Comparison of ENCODE assay signal across 1 cellular context in the genomic region with DNA sequence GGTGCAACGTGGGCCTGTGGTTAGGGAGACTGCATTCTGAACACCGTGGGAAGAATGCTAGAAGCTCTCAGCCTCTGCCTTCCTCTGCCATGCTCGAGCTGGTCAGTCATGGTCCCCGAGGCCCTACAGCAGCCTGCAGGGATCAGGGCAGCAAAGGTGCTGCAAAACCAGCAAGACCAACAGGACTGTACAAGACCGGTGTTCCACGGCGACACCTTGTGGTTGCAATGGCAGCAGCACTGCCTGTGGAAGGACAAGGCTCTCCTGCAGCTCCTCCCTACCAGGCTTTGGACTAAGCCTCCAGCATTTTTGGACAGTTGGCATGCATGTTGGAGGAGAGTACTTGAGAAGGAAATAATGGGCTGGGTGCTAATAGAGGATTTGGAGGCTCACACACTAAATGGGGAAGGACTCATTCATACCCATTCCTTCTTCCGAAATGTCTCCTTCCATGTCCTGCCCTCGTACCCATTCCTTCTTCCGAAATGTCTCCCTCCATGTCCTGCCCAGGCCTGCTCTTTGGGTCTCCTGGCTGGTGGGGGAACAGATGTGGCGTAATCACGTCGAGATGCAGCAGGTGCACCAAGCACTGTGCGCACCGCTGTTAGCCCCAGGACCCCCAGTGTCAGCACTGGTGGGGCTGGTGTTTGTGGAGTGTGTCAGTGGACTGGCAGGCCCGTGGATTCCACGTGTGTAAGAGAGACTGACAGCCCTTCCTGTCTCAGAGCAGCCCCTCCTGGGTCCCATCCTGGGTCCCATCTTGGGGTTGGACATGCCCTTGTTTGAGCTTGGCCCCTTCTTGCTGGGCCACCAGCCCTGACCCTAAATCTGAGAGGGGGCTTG.
TF ChIP-seq lines count a peak whose summit lies in the region.

No MANE protein-coding gene starts in this region.

TF ChIP-seq in H1, 55 proteins besides CTCF, POLR2A, EP300 and RAD21:
- TF ChIP-seq GTF2F1 (IDR thresholded peaks at IDR 0.05; ENCODE audit: borderline replicate concordance, low read depth, low read length), result no peak
- no peak for TF ChIP-seq EGR1 (IDR thresholded peaks at IDR 0.05; ENCODE audit: borderline replicate concordance, low read depth, low read length)
- TF ChIP-seq SP1 (IDR thresholded peaks at IDR 0.05; ENCODE audit: low read depth, low read length), result no peak
- TF ChIP-seq POU5F1 (IDR thresholded peaks at IDR 0.05; ENCODE audit: low read depth, low read length), result no peak
- TF ChIP-seq ZNF274 (IDR thresholded peaks at IDR 0.05; ENCODE audit: borderline replicate concordance, extremely low read depth, low read length), result no peak
- no peak for TF ChIP-seq SP2 (IDR thresholded peaks at IDR 0.05; ENCODE audit: low read length)
- TF ChIP-seq SAP30 (IDR thresholded peaks at IDR 0.05; ENCODE audit: insufficient read depth, insufficient replicate concordance, low read length), result no peak
- no peak for TF ChIP-seq JUN (IDR thresholded peaks at IDR 0.05; ENCODE audit: low read depth, low read length)
- TF ChIP-seq, protein P1, sequence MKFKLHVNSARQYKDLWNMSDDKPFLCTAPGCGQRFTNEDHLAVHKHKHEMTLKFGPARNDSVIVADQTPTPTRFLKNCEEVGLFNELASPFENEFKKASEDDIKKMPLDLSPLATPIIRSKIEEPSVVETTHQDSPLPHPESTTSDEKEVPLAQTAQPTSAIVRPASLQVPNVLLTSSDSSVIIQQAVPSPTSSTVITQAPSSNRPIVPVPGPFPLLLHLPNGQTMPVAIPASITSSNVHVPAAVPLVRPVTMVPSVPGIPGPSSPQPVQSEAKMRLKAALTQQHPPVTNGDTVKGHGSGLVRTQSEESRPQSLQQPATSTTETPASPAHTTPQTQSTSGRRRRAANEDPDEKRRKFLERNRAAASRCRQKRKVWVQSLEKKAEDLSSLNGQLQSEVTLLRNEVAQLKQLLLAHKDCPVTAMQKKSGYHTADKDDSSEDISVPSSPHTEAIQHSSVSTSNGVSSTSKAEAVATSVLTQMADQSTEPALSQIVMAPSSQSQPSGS (IDR thresholded peaks at IDR 0.05; ENCODE audit: low read length), result no peak
- TF ChIP-seq TAF7 (optimal IDR thresholded peaks at IDR 0.05; ENCODE audit: borderline replicate concordance, low read depth, low read length), result no peak
- no peak for TF ChIP-seq POLR2AphosphoS5 (IDR thresholded peaks at IDR 0.05; ENCODE audit: low read depth, low read length)
- no peak for TF ChIP-seq EZH2 (IDR thresholded peaks at IDR 0.05; ENCODE audit: low read depth, low read length, severe bottlenecking)
- TF ChIP-seq KDM5A (IDR thresholded peaks at IDR 0.05; ENCODE audit: low read length), result no peak
- no peak for TF ChIP-seq KDM1A (IDR thresholded peaks at IDR 0.05; ENCODE audit: borderline replicate concordance, low read length)
- no peak for TF ChIP-seq HDAC6 (IDR thresholded peaks at IDR 0.05; ENCODE audit: low read depth, low read length)
- TF ChIP-seq BACH1 (IDR thresholded peaks at IDR 0.05; ENCODE audit: low read length), result no peak
- TF ChIP-seq, protein P2, sequence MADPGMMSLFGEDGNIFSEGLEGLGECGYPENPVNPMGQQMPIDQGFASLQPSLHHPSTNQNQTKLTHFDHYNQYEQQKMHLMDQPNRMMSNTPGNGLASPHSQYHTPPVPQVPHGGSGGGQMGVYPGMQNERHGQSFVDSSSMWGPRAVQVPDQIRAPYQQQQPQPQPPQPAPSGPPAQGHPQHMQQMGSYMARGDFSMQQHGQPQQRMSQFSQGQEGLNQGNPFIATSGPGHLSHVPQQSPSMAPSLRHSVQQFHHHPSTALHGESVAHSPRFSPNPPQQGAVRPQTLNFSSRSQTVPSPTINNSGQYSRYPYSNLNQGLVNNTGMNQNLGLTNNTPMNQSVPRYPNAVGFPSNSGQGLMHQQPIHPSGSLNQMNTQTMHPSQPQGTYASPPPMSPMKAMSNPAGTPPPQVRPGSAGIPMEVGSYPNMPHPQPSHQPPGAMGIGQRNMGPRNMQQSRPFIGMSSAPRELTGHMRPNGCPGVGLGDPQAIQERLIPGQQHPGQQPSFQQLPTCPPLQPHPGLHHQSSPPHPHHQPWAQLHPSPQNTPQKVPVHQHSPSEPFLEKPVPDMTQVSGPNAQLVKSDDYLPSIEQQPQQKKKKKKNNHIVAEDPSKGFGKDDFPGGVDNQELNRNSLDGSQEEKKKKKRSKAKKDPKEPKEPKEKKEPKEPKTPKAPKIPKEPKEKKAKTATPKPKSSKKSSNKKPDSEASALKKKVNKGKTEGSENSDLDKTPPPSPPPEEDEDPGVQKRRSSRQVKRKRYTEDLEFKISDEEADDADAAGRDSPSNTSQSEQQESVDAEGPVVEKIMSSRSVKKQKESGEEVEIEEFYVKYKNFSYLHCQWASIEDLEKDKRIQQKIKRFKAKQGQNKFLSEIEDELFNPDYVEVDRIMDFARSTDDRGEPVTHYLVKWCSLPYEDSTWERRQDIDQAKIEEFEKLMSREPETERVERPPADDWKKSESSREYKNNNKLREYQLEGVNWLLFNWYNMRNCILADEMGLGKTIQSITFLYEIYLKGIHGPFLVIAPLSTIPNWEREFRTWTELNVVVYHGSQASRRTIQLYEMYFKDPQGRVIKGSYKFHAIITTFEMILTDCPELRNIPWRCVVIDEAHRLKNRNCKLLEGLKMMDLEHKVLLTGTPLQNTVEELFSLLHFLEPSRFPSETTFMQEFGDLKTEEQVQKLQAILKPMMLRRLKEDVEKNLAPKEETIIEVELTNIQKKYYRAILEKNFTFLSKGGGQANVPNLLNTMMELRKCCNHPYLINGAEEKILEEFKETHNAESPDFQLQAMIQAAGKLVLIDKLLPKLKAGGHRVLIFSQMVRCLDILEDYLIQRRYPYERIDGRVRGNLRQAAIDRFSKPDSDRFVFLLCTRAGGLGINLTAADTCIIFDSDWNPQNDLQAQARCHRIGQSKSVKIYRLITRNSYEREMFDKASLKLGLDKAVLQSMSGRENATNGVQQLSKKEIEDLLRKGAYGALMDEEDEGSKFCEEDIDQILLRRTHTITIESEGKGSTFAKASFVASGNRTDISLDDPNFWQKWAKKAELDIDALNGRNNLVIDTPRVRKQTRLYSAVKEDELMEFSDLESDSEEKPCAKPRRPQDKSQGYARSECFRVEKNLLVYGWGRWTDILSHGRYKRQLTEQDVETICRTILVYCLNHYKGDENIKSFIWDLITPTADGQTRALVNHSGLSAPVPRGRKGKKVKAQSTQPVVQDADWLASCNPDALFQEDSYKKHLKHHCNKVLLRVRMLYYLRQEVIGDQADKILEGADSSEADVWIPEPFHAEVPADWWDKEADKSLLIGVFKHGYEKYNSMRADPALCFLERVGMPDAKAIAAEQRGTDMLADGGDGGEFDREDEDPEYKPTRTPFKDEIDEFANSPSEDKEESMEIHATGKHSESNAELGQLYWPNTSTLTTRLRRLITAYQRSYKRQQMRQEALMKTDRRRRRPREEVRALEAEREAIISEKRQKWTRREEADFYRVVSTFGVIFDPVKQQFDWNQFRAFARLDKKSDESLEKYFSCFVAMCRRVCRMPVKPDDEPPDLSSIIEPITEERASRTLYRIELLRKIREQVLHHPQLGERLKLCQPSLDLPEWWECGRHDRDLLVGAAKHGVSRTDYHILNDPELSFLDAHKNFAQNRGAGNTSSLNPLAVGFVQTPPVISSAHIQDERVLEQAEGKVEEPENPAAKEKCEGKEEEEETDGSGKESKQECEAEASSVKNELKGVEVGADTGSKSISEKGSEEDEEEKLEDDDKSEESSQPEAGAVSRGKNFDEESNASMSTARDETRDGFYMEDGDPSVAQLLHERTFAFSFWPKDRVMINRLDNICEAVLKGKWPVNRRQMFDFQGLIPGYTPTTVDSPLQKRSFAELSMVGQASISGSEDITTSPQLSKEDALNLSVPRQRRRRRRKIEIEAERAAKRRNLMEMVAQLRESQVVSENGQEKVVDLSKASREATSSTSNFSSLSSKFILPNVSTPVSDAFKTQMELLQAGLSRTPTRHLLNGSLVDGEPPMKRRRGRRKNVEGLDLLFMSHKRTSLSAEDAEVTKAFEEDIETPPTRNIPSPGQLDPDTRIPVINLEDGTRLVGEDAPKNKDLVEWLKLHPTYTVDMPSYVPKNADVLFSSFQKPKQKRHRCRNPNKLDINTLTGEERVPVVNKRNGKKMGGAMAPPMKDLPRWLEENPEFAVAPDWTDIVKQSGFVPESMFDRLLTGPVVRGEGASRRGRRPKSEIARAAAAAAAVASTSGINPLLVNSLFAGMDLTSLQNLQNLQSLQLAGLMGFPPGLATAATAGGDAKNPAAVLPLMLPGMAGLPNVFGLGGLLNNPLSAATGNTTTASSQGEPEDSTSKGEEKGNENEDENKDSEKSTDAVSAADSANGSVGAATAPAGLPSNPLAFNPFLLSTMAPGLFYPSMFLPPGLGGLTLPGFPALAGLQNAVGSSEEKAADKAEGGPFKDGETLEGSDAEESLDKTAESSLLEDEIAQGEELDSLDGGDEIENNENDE (IDR thresholded peaks at IDR 0.05; ENCODE audit: insufficient replicate concordance, low read length), result no peak
- TF ChIP-seq MAFK (IDR thresholded peaks at IDR 0.05; ENCODE audit: low read depth, low read length), result no peak
